Comparison of ENCODE assay signal across 10 cellular contexts in genomic region chr4:37762294-37763163, GRCh38.
DNase-seq lines count a peak whose midpoint lies in the region; ATAC-seq and TF ChIP-seq lines count a peak whose summit lies in the region.
"Had no signal": no experiment of that assay in that cellular context is flagged by ENCODE, and none has a peak within 500 bp of the region (broad histone marks: within the 10 kb centered on the region; RNA-seq: fewer than 3 reads in every experiment).

No MANE protein-coding gene starts in this region.

- no peak for ATAC-seq in GM19324 (IDR thresholded peaks at IDR 0.05; ENCODE audit: low FRiP score, unreplicated experiment)
- ATAC-seq in HG02870 (IDR thresholded peaks at IDR 0.05; ENCODE audit: unreplicated experiment): no peak
- ATAC-seq: T-cell had no signal

- H3K4me3 Mint-ChIP-seq in immature natural killer cell: no peak overlapping the region
- H3K4me3 Mint-ChIP-seq: activated naive CD4-positive, alpha-beta T cell treated with anti-CD3 and anti-CD28 coated beads, Interleukin-2, amount 50 U/mL, for 24 hours; T-cell had no signal

- H3K4me3 ChIP-seq in GM12865 (ENCODE audit: low read depth, low read length): no peak overlapping the region
- H3K4me3 ChIP-seq in Jurkat, Clone E6-1 (ENCODE audit: low read length): no peak overlapping the region

- no peaks in the 10 kb centered on the region for H3K9me3 Mint-ChIP-seq in immature natural killer cell
- H3K9me3 Mint-ChIP-seq: activated naive CD4-positive, alpha-beta T cell treated with anti-CD3 and anti-CD28 coated beads, Interleukin-2, amount 50 U/mL, for 24 hours; T-cell had no signal

- H3K27me3 Mint-ChIP-seq in immature natural killer cell (ENCODE audit: low read depth in 3 of 3): peaks cover 0 to 6% (median 0%) of the 10 kb centered on the region in 3 donors
- H3K27me3 Mint-ChIP-seq: activated naive CD4-positive, alpha-beta T cell treated with anti-CD3 and anti-CD28 coated beads, Interleukin-2, amount 50 U/mL, for 24 hours had no signal

- peak; percentile 37 for DNase-seq in GM12865 (ENCODE audit: low read depth)
- DNase-seq in Jurkat, Clone E6-1 (ENCODE audit: low read depth, low spot score): peak; percentile 52
- DNase-seq in astrocyte of the hippocampus (ENCODE audit: low read depth, low spot score): peak; percentile 31
- DNase-seq in myocyte (ENCODE audit: low read depth): peak; percentile 4
- no peak for DNase-seq in immature natural killer cell
- DNase-seq: NCI-H1048 had no signal

- no peaks in the 10 kb centered on the region for H3K36me3 Mint-ChIP-seq in immature natural killer cell
- H3K36me3 Mint-ChIP-seq: activated naive CD4-positive, alpha-beta T cell treated with anti-CD3 and anti-CD28 coated beads, Interleukin-2, amount 50 U/mL, for 24 hours; T-cell had no signal

- no peaks in the 10 kb centered on the region for H3K4me1 Mint-ChIP-seq in immature natural killer cell

- no peak overlapping the region for H3K27ac Mint-ChIP-seq in immature natural killer cell
- H3K27ac Mint-ChIP-seq: activated naive CD4-positive, alpha-beta T cell treated with anti-CD3 and anti-CD28 coated beads, Interleukin-2, amount 50 U/mL, for 24 hours; T-cell had no signal

- no peak for TF ChIP-seq CTCF in GM12865 (IDR thresholded peaks at IDR 0.05; ENCODE audit: insufficient read depth, low read depth, low read length, missing control alignments)

Comparison
In these comparisons a context has a peak if more than half of its experiments do, and no peak if none do; other contexts are left out.
1. DNase-seq: peak in GM12865 (single experiment), Jurkat, Clone E6-1 (single experiment), astrocyte of the hippocampus (single experiment) and myocyte (single experiment); none in immature natural killer cell (0 of 3).